ENCODE assay signal across 7 cellular contexts in genomic region chr9:69035438-69036316, GRCh38. TPM values are rescaled to one million over a fixed set of nuclear protein-coding genes. Genes with fewer than 3 reads are reported as not detected.
DNase-seq lines count a peak whose midpoint lies in the region; ATAC-seq, FAIRE-seq and TF ChIP-seq lines count a peak whose summit lies in the region.

TSS of gene FXN (plus strand) at chr9:69035752. CDS start at chr9:69035783, 31 bp downstream.

- DNase-seq in GM12891 (ENCODE audit: insufficient read length, low spot score) (peak; percentile 84), NCI-H1092 treated with DMSO at 0.1 percent for 48 hours (lab: John Stamatoyannopoulos, UW) (peak; percentile 76), T-helper 9 cell (peak; percentile 72), astrocyte of the hippocampus (ENCODE audit: low read depth, low spot score) (peak; percentile 94), hippocampal formation (lab: John Stamatoyannopoulos, UW) (peak; percentile 72 to 79), sciatic nerve (ENCODE audit: low spot score) (peak; percentile 86)

- TF ChIP-seq POLR2A in GM12891 (IDR thresholded peaks at IDR 0.05; ENCODE audit: low read depth, low read length), result peak; percentile 49; the same call in 1 of the 2 replicates

- ATAC-seq in HG02623 (IDR thresholded peaks at IDR 0.05; ENCODE audit: unreplicated experiment) (peak; percentile 90), sciatic nerve (peak; percentile 94)

- peak; percentile 95 for FAIRE-seq in GM12891 (lab: Jason Lieb, UNC)

- intact Hi-C loops in sciatic nerve (cut with DNase I), result no loop called here

TF ChIP-seq in GM12891, 5 proteins besides CTCF, POLR2A, EP300 and RAD21:
- TF ChIP-seq POLR2AphosphoS5 (IDR thresholded peaks at IDR 0.05; ENCODE audit: low read depth, low read length) (peak; percentile 75; the same call in 1 of the 2 replicates), POU2F2 (IDR thresholded peaks at IDR 0.05; ENCODE audit: low read depth, low read length) (no peak), PAX5 (IDR thresholded peaks at IDR 0.05; ENCODE audit: insufficient read depth, low read length, severe bottlenecking) (no peak), TAF1 (IDR thresholded peaks at IDR 0.05; ENCODE audit: low read depth, low read length) (peak; percentile 42)

RNA-seq across cellular contexts. Expression of gene FXN, which starts in this region (rescaled TPM):
- 12.8 TPM for polyA plus RNA-seq in GM12891 (2012; ENCODE audit: low read depth, missing spikeins)
- total RNA-seq in sciatic nerve, result 7.2 TPM

Comparison
In these comparisons a context has a peak if more than half of its experiments do, and no peak if none do; other contexts are left out.
1. Peak in every context shown above with its lines: DNase-seq and ATAC-seq.